In genomic region chr2:71801969-71802368, GRCh38 we compare ENCODE assay signal across 8 cellular contexts.
A peak's percentile ranks its signal among the peaks of the same experiment; 100 is the strongest.
DNase-seq lines count a peak whose midpoint lies in the region; ATAC-seq, FAIRE-seq and TF ChIP-seq lines count a peak whose summit lies in the region.

No MANE protein-coding gene starts in this region.

- H3K36me3 ChIP-seq in adrenal gland (replicated peaks in 1 of 2): no peaks in the 10 kb centered on the region

- no peaks in the 10 kb centered on the region for H3K27me3 ChIP-seq in adrenal gland

- 56 to 100% (median 71%) methylated on average over 1 to 8 of the region's 8 CpGs for whole genome bisulfite sequencing in adrenal gland, 4 donors

- H3K9me3 ChIP-seq in adrenal gland (replicated peaks in 1 of 3): no peaks in the 10 kb centered on the region

- no peak overlapping the region for H3K4me3 ChIP-seq in HFF-Myc (replicated peaks; ENCODE audit: low read depth, low read length)
- no peak overlapping the region for H3K4me3 ChIP-seq in adrenal gland

- no peak for ATAC-seq in stimulated activated naive CD8-positive, alpha-beta T cell treated with anti-CD3 and anti-CD28 coated beads, Interleukin-15, Interleukin-2, amounts not matched to agents 100 U/mL and 50 U/mL, for 24 hours

- intact Hi-C loops in adrenal gland (cut with DNase I): loop anchor here (5.0 kb wide), 3 partner anchors 190 to 350 kb away; partner anchors contain the start of gene CYP26B1 (in 1 of the 2)

- no peak for TF ChIP-seq POLR2A in adrenal gland (IDR thresholded peaks at IDR 0.05)

- peak; percentile 60 for TF ChIP-seq CTCF in HFF-Myc (IDR thresholded peaks at IDR 0.05; ENCODE audit: low read depth, low read length, missing control alignments)
- TF ChIP-seq CTCF in adrenal gland (IDR thresholded peaks at IDR 0.05): peak; percentile 37 to 72 (median 63)

- H3K27ac ChIP-seq in adrenal gland: no peak overlapping the region

- H3K4me1 ChIP-seq in adrenal gland (replicated peaks in 1 of 2): no peaks in the 10 kb centered on the region

- FAIRE-seq in GM19239 (lab: Jason Lieb, UNC): no peak

- DNase-seq in AG20443 (ENCODE audit: low spot score): peak; percentile 83
- no peak for DNase-seq in HFF-Myc (ENCODE audit: extremely low read depth, low read depth)
- DNase-seq in adrenal gland: peak; percentile 67 to 83 (median 73)
- peak; percentile 8 to 52 for DNase-seq in hippocampal formation (lab: John Stamatoyannopoulos, UW)
- DNase-seq in stimulated activated naive CD8-positive, alpha-beta T cell treated with anti-CD3 and anti-CD28 coated beads, Interleukin-15, Interleukin-2, amounts not matched to agents 100 U/mL and 50 U/mL, for 24 hours: peak; percentile 11
- DNase-seq in NCI-H1436 (lab: John Stamatoyannopoulos, UW): no peak
- DNase-seq in T1000 (lab: John Stamatoyannopoulos, UW): no peak
- no peak for DNase-seq in GM19239 (ENCODE audit: insufficient read length, low spot score)

Comparison
In these comparisons a context has a peak if more than half of its experiments do, and no peak if none do; other contexts are left out.
1. DNase-seq: peak in AG20443 (single experiment), adrenal gland (7 of 7), hippocampal formation (2 of 2) and stimulated activated naive CD8-positive, alpha-beta T cell treated with anti-CD3 and anti-CD28 coated beads, Interleukin-15, Interleukin-2, amounts not matched to agents 100 U/mL and 50 U/mL, for 24 hours (single experiment); none in HFF-Myc (single experiment), NCI-H1436 (single experiment), T1000 (single experiment) and GM19239 (single experiment).